13 cellular contexts compared by ENCODE assay signal in the genomic region with DNA sequence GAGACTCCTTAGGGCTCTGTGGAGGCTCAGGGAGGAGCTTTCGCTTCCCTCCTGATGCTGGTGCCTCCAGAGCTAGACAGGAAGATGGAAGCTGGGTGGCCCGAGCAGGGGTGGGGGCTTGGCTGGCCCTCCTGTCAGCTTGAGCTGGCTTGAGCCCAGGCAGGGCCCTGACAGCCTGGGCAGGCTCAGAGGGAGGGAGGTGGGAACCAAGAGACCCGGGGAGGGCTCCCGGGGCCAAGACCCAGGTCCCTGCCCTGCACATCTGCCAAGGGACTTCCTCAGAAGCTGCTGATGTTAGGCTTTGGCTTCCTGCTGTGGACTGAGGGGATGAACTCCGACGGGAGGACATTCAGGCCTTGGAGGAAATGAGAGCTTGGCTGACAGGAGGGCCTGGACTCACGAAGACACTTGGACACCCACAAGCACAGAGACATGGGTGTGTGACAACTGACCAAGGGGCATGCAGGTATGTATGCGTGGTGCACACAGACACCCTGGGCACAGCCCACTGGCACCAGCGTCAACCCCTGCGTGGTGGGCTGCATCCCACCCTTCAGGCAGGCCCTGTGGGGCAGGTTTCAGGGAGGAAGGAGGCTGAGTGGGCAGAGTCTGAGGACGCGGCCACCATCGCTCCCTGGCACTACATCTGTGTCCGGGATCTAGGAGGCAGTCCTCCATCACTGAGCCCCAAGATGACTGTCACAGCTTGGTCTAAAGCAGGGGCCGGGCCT. TPM values are rescaled to one million over a fixed set of nuclear protein-coding genes. Genes with fewer than 3 reads are reported as not detected.
A peak's percentile ranks its signal among the peaks of the same experiment; 100 is the strongest.
DNase-seq lines count a peak whose midpoint lies in the region; ATAC-seq and TF ChIP-seq lines count a peak whose summit lies in the region.
"Had no signal": no experiment of that assay in that cellular context is flagged by ENCODE, and none has a peak within 500 bp of the region (broad histone marks: within the 10 kb centered on the region; RNA-seq: fewer than 3 reads in every experiment).

No MANE protein-coding gene starts in this region.

- no peak for TF ChIP-seq POLR2A in esophagus squamous epithelium (IDR thresholded peaks at IDR 0.05)
- no peak for TF ChIP-seq POLR2A in sigmoid colon (IDR thresholded peaks at IDR 0.05)

- H3K27me3 Mint-ChIP-seq in GM23338 (ENCODE audit: insufficient read depth, low read depth, poor library complexity), result peaks cover 12% of the 10 kb centered on the region
- H3K27me3 Mint-ChIP-seq: stimulated activated memory B cell treated with anti-CD40 and anti-IgM and Interleukin-4, amounts not matched to agents 10 μg/mL and 1 μg/mL and 100 μg/mL, for 72 hours had no signal

- H3K36me3 ChIP-seq in esophagus squamous epithelium (peaks cover 0 to 1% (median 0%) of the 10 kb centered on the region in 3 donors), sigmoid colon (peaks cover 0 to under 1% (median 0%) of the 10 kb centered on the region in 4 donors), GM23338 (ENCODE audit: insufficient read depth) (no peaks in the 10 kb centered on the region)

- intact Hi-C loops in esophagus squamous epithelium (cut with DNase I), result no loop called here
- intact Hi-C loops in sigmoid colon (cut with DNase I), result loop anchor here (2.0 kb wide), 1 partner anchor 29 kb away; no protein-coding TSS in a partner anchor

- TF ChIP-seq CTCF in esophagus squamous epithelium (IDR thresholded peaks at IDR 0.05) (no peak), sigmoid colon (IDR thresholded peaks at IDR 0.05) (no peak), GM23338 (conservative IDR thresholded peaks at IDR 0.05; ENCODE audit: low read depth in 2 of 2) (no peak)

- H3K36me3 Mint-ChIP-seq in GM23338 (ENCODE audit: low read depth), result peaks cover 9% of the 10 kb centered on the region

- H3K9me3 Mint-ChIP-seq in GM23338, result peaks cover 6% of the 10 kb centered on the region; the same call in 2 of the 3 replicates

- H3K9me2 ChIP-seq in GM23338 (ENCODE audit: insufficient read depth), result no peaks in the 10 kb centered on the region

- no peak overlapping the region for H3K4me3 ChIP-seq in esophagus squamous epithelium
- H3K4me3 ChIP-seq in sigmoid colon, result no peak overlapping the region
- H3K4me3 ChIP-seq in GM23338, result no peak overlapping the region
- H3K4me3 ChIP-seq: PC-9 had no signal

- H3K27me3 ChIP-seq in esophagus squamous epithelium, result no peaks in the 10 kb centered on the region
- no peaks in the 10 kb centered on the region for H3K27me3 ChIP-seq in sigmoid colon
- no peaks in the 10 kb centered on the region for H3K27me3 ChIP-seq in GM23338 (ENCODE audit: insufficient read depth)

- H3K79me2 ChIP-seq in GM23338 (replicated peaks; ENCODE audit: insufficient read depth), result no peaks in the 10 kb centered on the region

- H3K4me1 Mint-ChIP-seq in GM23338, result peaks cover 13% of the 10 kb centered on the region; the same call in 2 of the 3 replicates

- H2AFZ ChIP-seq in GM23338, result no peak overlapping the region
- H2AFZ ChIP-seq: PC-9 had no signal

- 20 to 63% methylated on average over 2 to 6 of the region's 15 CpGs for WGBS in esophagus squamous epithelium, 2 donors
- WGBS in sigmoid colon, 2 donors, result 64 to 79% methylated on average over 15 of the region's 15 CpGs

- H3K27ac ChIP-seq in esophagus squamous epithelium, result peak overlapping the region; percentile 45 to 93 (median 84)
- H3K27ac ChIP-seq in sigmoid colon, result peak overlapping the region in 3 of 4 donors; percentile 51 to 61 (median 55)
- H3K27ac ChIP-seq in GM23338 (ENCODE audit: low read depth), result no peak overlapping the region
- H3K27ac ChIP-seq: PC-9 had no signal

- H4K20me1 ChIP-seq in GM23338 (replicated peaks; ENCODE audit: insufficient read depth), result no peaks in the 10 kb centered on the region

- H3K9me3 ChIP-seq in esophagus squamous epithelium (no peaks in the 10 kb centered on the region), sigmoid colon (no peaks in the 10 kb centered on the region)

- peaks cover 36 to 56% (median 41%) of the 10 kb centered on the region in 3 donors for H3K4me1 ChIP-seq in esophagus squamous epithelium
- peaks cover 0 to 40% (median 33%) of the 10 kb centered on the region in 4 donors for H3K4me1 ChIP-seq in sigmoid colon
- peaks cover 11% of the 10 kb centered on the region; the same call in 1 of the 2 replicates for H3K4me1 ChIP-seq in GM23338 (ENCODE audit: insufficient read depth)

- ATAC-seq in GM23338, result no peak
- ATAC-seq: stimulated activated memory B cell treated with anti-CD40 and anti-IgM and Interleukin-4, amounts not matched to agents 10 μg/mL and 1 μg/mL and 100 μg/mL, for 72 hours; WTC11 had no signal

- no peak for TF ChIP-seq EP300 in sigmoid colon (IDR thresholded peaks at IDR 0.05)

- H3K4me2 ChIP-seq in GM23338, result no peak overlapping the region
- H3K4me2 ChIP-seq: PC-9 had no signal

- DNase-seq in Kasumi-1 (lab: John Stamatoyannopoulos, UW) (peak; percentile 33 to 39), esophagus squamous epithelium (lab: John Stamatoyannopoulos, UW) (no peak), sigmoid colon (peak; percentile 73), GM23338 (ENCODE audit: low spot score) (no peak), OCI-M1 (lab: John Stamatoyannopoulos, UW) (no peak), amniotic stem cell (lab: John Stamatoyannopoulos, UW) (no peak)
- DNase-seq: activated effector memory CD4-positive, alpha-beta T cell treated with anti-CD3 and anti-CD28 coated beads, Interleukin-2, amount 50 U/mL, for 16 hours; glutamatergic neuron; NCI-H2029; PC-9; stimulated activated CD4-positive, alpha-beta T cell treated with anti-CD3 and anti-CD28 coated beads, Interleukin-12 subunit alpha, Interleukin-12 subunit beta, amount 100 ng/mL, for 4 hours had no signal

- H3K27ac Mint-ChIP-seq in GM23338, result no peak overlapping the region
- H3K27ac Mint-ChIP-seq: WTC11 had no signal

- peaks cover 6% of the 10 kb centered on the region for H3F3A ChIP-seq in GM23338 (replicated peaks; ENCODE audit: low read depth)

- no peak overlapping the region for H3K4me3 Mint-ChIP-seq in GM23338
- H3K4me3 Mint-ChIP-seq: stimulated activated memory B cell treated with anti-CD40 and anti-IgM and Interleukin-4, amounts not matched to agents 10 μg/mL and 1 μg/mL and 100 μg/mL, for 72 hours; WTC11 had no signal

TF ChIP-seq in GM23338, 12 proteins besides CTCF, POLR2A, EP300 and RAD21:
- no peak for TF ChIP-seq STAT1 (IDR thresholded peaks at IDR 0.05; ENCODE audit: unreplicated experiment)
- no peak for TF ChIP-seq NANOG (IDR thresholded peaks at IDR 0.05; ENCODE audit: borderline replicate concordance)
- TF ChIP-seq, protein P1, sequence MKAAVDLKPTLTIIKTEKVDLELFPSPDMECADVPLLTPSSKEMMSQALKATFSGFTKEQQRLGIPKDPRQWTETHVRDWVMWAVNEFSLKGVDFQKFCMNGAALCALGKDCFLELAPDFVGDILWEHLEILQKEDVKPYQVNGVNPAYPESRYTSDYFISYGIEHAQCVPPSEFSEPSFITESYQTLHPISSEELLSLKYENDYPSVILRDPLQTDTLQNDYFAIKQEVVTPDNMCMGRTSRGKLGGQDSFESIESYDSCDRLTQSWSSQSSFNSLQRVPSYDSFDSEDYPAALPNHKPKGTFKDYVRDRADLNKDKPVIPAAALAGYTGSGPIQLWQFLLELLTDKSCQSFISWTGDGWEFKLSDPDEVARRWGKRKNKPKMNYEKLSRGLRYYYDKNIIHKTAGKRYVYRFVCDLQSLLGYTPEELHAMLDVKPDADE (IDR thresholded peaks at IDR 0.05), result no peak
- TF ChIP-seq ZNF331 (CRISPR knock-in tag; IDR thresholded peaks at IDR 0.05; ENCODE audit: low read depth), result no peak
- TF ChIP-seq EZH2phosphoT487 (IDR thresholded peaks at IDR 0.05; ENCODE audit: unreplicated experiment), result no peak
- TF ChIP-seq JUNB (IDR thresholded peaks at IDR 0.05; ENCODE audit: unreplicated experiment), result no peak

RNA-seq across cellular contexts. Expression of gene LTC4S, which starts 1.7 kb away (rescaled TPM):
- total RNA-seq in esophagus squamous epithelium, result 1 to 10 TPM in 3 of 4 donors, not detected in 1; 4.6 to 6.9 (median 4.7) TPM
- 1 to 10 TPM; 1.5 to 6.1 (median 5.4) TPM for total RNA-seq in sigmoid colon
- polyA plus RNA-seq in sigmoid colon, result 1 to 10 TPM in 2 of 3 donors, not detected in 1; 2.6 to 3.6 TPM
- total RNA-seq in GM23338 (2014; rRNA removed; shearing (Covaris generic)), result 1.2 and 10.1 TPM in 2 replicates
- polyA plus RNA-seq in GM23338 (2016; fragmentation: Nextera tagmentation; extraction: Ambion mirVana), result 4.0 and 5.8 TPM in 2 replicates

RNA-seq across cellular contexts. Expression of gene MGAT4B, which starts 14.6 kb away (rescaled TPM):
- total RNA-seq in esophagus squamous epithelium, result 100 to 1,000 TPM in 1 of 4 donors, 10 to 100 TPM in 3; 68.5 to 119 (median 87.7) TPM
- 10 to 100 TPM; 27.8 to 56.8 (median 31.5) TPM for total RNA-seq in sigmoid colon
- polyA plus RNA-seq in sigmoid colon, result 100 to 1,000 TPM; 184 to 241 (median 232) TPM
- 101 and 102 TPM in 2 replicates for total RNA-seq in GM23338 (2014; rRNA removed; shearing (Covaris generic))
- polyA plus RNA-seq in GM23338 (2016; fragmentation: Nextera tagmentation; extraction: Ambion mirVana), result 32.3 and 37.7 TPM in 2 replicates

RNA-seq across cellular contexts. Expression of gene SQSTM1, which starts 28.7 kb away (rescaled TPM):
- total RNA-seq in esophagus squamous epithelium (100 to 1,000 TPM; 105 to 236 (median 149) TPM), sigmoid colon (100 to 1,000 TPM; 287 to 443 (median 386) TPM)
- polyA plus RNA-seq in sigmoid colon (100 to 1,000 TPM; 168 to 301 (median 203) TPM), GM23338 (2016; fragmentation: Nextera tagmentation; extraction: Ambion mirVana) (52.5 and 58.0 TPM in 2 replicates)
- total RNA-seq in GM23338 (2014; rRNA removed; shearing (Covaris generic)), result 83.6 and 92.6 TPM in 2 replicates

RNA-seq across cellular contexts. Expression of gene MAML1, which starts 59.4 kb away (rescaled TPM):
- 10 to 100 TPM; 16.6 to 29.0 (median 17.9) TPM for total RNA-seq in esophagus squamous epithelium
- 10 to 100 TPM; 18.1 to 30.2 (median 25.9) TPM for total RNA-seq in sigmoid colon
- 10 to 100 TPM in 1 of 3 donors, 1 to 10 TPM in 2; 7.2 to 15.8 (median 8.1) TPM for polyA plus RNA-seq in sigmoid colon
- total RNA-seq in GM23338 (2014; rRNA removed; shearing (Covaris generic)), result 43.8 and 43.9 TPM in 2 replicates
- 9.6 and 9.8 TPM in 2 replicates for polyA plus RNA-seq in GM23338 (2016; fragmentation: Nextera tagmentation; extraction: Ambion mirVana)

Comparison
In these comparisons a context has a peak if more than half of its experiments do, and no peak if none do; other contexts are left out.
1. DNase-seq: peak in Kasumi-1 (2 of 2) and sigmoid colon (single experiment); none in esophagus squamous epithelium (single experiment), GM23338 (single experiment), OCI-M1 (single experiment) and amniotic stem cell (single experiment).